In the genomic region with DNA sequence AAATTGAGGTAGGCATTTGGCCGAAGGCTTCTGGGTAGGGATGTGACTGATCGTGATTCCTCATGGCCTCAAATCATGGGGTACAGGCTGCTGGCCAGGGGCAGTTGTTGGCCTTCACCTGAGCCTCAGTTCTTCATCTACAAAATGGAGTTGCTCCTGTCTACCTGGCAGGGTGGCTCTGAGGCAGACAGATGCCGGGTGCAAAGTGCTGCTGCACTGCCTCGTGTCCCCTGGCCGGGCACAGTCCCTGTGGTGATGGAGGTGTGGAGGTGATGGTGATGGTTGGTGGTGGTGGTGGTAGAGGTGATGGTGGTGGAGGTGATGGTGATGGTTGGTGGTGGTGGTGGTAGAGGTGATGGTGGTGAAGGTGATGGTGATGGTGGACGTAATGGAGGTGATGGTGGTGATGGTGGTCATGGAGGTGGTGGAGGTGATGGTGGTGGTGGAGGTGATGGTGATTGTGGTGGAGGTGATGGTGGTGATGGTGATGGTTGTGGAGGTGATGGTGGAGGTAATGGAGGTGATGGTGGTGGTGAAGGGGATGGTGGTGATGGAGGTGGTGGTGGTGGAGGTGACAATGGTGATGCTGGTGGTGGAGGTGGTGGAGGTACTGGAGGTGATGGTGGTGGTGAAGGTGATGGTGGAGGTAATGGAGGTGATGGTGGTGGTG, we compare ENCODE assay signal across 20 cellular contexts. TPM values are rescaled to one million over a fixed set of nuclear protein-coding genes. Genes with fewer than 3 reads are reported as not detected.
DNase-seq lines count a peak whose midpoint lies in the region; ATAC-seq, FAIRE-seq and TF ChIP-seq lines count a peak whose summit lies in the region.
"Had no signal": no experiment of that assay in that cellular context is flagged by ENCODE, and none has a peak within 500 bp of the region (broad histone marks: within the 10 kb centered on the region; RNA-seq: fewer than 3 reads in every experiment).

No MANE protein-coding gene starts in this region.

- H3K27ac ChIP-seq in H1 (ENCODE audit: low read depth, low read length): no peak overlapping the region
- H3K27ac ChIP-seq: BLaER1 treated with 17β-estradiol and CSF1 and Interleukin-3, amounts not matched to agents 10 nM and 100 nM; SK-N-MC; suprapubic skin had no signal

- no peak overlapping the region for H3K14ac ChIP-seq in H1 (ENCODE audit: insufficient read length)

- no peak overlapping the region for H3K4me2 ChIP-seq in H1 (ENCODE audit: insufficient read depth in 1 of 2, low read depth in 2 of 2, low read length in 2 of 2)
- H3K4me2 ChIP-seq: BLaER1 treated with 17β-estradiol and CSF1 and Interleukin-3, amounts not matched to agents 10 nM and 100 nM had no signal

- no peak overlapping the region for H2AFZ ChIP-seq in H1 (ENCODE audit: low read length)

- peak overlapping the region; percentile 83 for H3K27ac Mint-ChIP-seq in activated T-cell treated with anti-CD3 and anti-CD28 coated beads, Interleukin-2, amount 50 U/mL, for 24 hours
- peak overlapping the region; percentile 68 for H3K27ac Mint-ChIP-seq in activated CD8-positive, alpha-beta T cell treated with anti-CD3 and anti-CD28 coated beads, Interleukin-2, amount 10 ng/mL, durations not matched to agents 7 days and 5 days
- H3K27ac Mint-ChIP-seq in stimulated activated effector memory CD8-positive, alpha-beta T cell treated with anti-CD3 and anti-CD28 coated beads, Interleukin-12 subunit alpha, Interleukin-12 subunit beta, amount 100 ng/mL, for 72 hours: peak overlapping the region; percentile 90
- H3K27ac Mint-ChIP-seq: brain had no signal

- H3K9me3 ChIP-seq in H1 (ENCODE audit: insufficient read depth in 2 of 2, low read depth in 1 of 2, low read length in 1 of 2): peaks cover 9% of the 10 kb centered on the region in 2 experiments; a peak in 2 of 4 replicates
- H3K9me3 ChIP-seq: BLaER1 treated with 17β-estradiol and CSF1 and Interleukin-3, amounts not matched to agents 10 nM and 100 nM; suprapubic skin had no signal

- H3K4me3 ChIP-seq in H1 (ENCODE audit: extremely low read depth in 1 of 4, insufficient read depth in 2 of 4, low read depth in 3 of 4, low read length in 4 of 4): no peak overlapping the region
- H3K4me3 ChIP-seq: BLaER1 treated with 17β-estradiol and CSF1 and Interleukin-3, amounts not matched to agents 10 nM and 100 nM; SK-N-MC; suprapubic skin had no signal

- peaks cover 0 to 34% (median 17%) of the 10 kb centered on the region in 4 experiments; a peak in 5 of 8 replicates for H3K36me3 ChIP-seq in H1 (ENCODE audit: control insufficient read depth in 2 of 4, insufficient read depth in 4 of 4, low read length in 3 of 4)

- TF ChIP-seq RAD21 in H1 (IDR thresholded peaks at IDR 0.05 in 1 of 2, conservative IDR thresholded peaks at IDR 0.05 in 1 of 2; ENCODE audit: low read depth in 2 of 2, low read length in 2 of 2): no peak

- POLR2A ChIA-PET in activated CD8-positive, alpha-beta T cell treated with anti-CD3 and anti-CD28 coated beads, Interleukin-2, amount 10 ng/mL, durations not matched to agents 7 days and 5 days (lab: Charles Lee): no interaction called here
- POLR2A ChIA-PET in H1 (lab: Charles Lee; ENCODE audit: partially characterized antibody): no interaction called here

- H4K20me1 ChIP-seq in H1 (replicated peaks in 1 of 2; ENCODE audit: control insufficient read depth in 1 of 2, insufficient read depth in 2 of 2, low read length in 2 of 2): peaks cover 0 to 3% of the 10 kb centered on the region in 2 experiments

- H3K56ac ChIP-seq in H1 (replicated peaks; ENCODE audit: insufficient read length, low read depth, low read length): no peak overlapping the region

- peaks cover 10% of the 10 kb centered on the region; the same call in 1 of the 2 replicates for H3K23me2 ChIP-seq in H1 (ENCODE audit: low read depth, low read length)

- peaks cover 76% of the 10 kb centered on the region for H3K36me3 Mint-ChIP-seq in activated T-cell treated with anti-CD3 and anti-CD28 coated beads, Interleukin-2, amount 50 U/mL, for 24 hours (ENCODE audit: low read depth)
- peaks cover 47% of the 10 kb centered on the region for H3K36me3 Mint-ChIP-seq in activated T-cell treated with anti-CD3 and anti-CD28 coated beads, Interleukin-2, amount 50 U/mL, for 4 hours (ENCODE audit: insufficient read depth)
- H3K36me3 Mint-ChIP-seq in activated CD8-positive, alpha-beta T cell treated with anti-CD3 and anti-CD28 coated beads, Interleukin-2, amount 10 ng/mL, durations not matched to agents 7 days and 5 days (ENCODE audit: low read depth): peaks cover 75% of the 10 kb centered on the region
- peaks cover 31% of the 10 kb centered on the region for H3K36me3 Mint-ChIP-seq in stimulated activated effector memory CD8-positive, alpha-beta T cell treated with anti-CD3 and anti-CD28 coated beads, Interleukin-12 subunit alpha, Interleukin-12 subunit beta, amount 100 ng/mL, for 72 hours

- DNase-seq in activated T-cell treated with anti-CD3 and anti-CD28 coated beads, Interleukin-2, amount 50 U/mL, for 24 hours: no peak
- no peak for DNase-seq in activated T-cell treated with anti-CD3 and anti-CD28 coated beads, Interleukin-2, amount 50 U/mL, for 4 hours
- no peak for DNase-seq in activated CD8-positive, alpha-beta T cell treated with anti-CD3 and anti-CD28 coated beads, Interleukin-2, amount 10 ng/mL, durations not matched to agents 7 days and 5 days
- DNase-seq in H1 (ENCODE audit: low read depth in 1 of 2, low spot score in 2 of 2): no peak
- DNase-seq in stimulated activated effector memory CD8-positive, alpha-beta T cell treated with anti-CD3 and anti-CD28 coated beads, Interleukin-12 subunit alpha, Interleukin-12 subunit beta, amount 100 ng/mL, for 72 hours (ENCODE audit: low spot score in 2 of 2): no peak
- DNase-seq in DMS 273 (lab: John Stamatoyannopoulos, UW; ENCODE audit: unreplicated experiment): no peak
- no peak for DNase-seq in NCI-H2081 (lab: John Stamatoyannopoulos, UW)
- DNase-seq: activated CD4-positive, CD25-positive, alpha-beta regulatory T cell; Calu3; cortex of kidney; midbrain; NCI-H524 treated with DMSO at 0.1 percent for 48 hours; T-helper 9 cell had no signal

- no peak overlapping the region for H2BK5ac ChIP-seq in H1 (ENCODE audit: low read depth, low read length)

- no peak overlapping the region for H2AK5ac ChIP-seq in H1 (ENCODE audit: low read depth, low read length)

- no peaks in the 10 kb centered on the region for H3K9me3 Mint-ChIP-seq in activated T-cell treated with anti-CD3 and anti-CD28 coated beads, Interleukin-2, amount 50 U/mL, for 24 hours
- H3K9me3 Mint-ChIP-seq in activated T-cell treated with anti-CD3 and anti-CD28 coated beads, Interleukin-2, amount 50 U/mL, for 4 hours: no peaks in the 10 kb centered on the region
- no peaks in the 10 kb centered on the region for H3K9me3 Mint-ChIP-seq in activated CD8-positive, alpha-beta T cell treated with anti-CD3 and anti-CD28 coated beads, Interleukin-2, amount 10 ng/mL, durations not matched to agents 7 days and 5 days (ENCODE audit: insufficient read depth)
- H3K9me3 Mint-ChIP-seq in stimulated activated effector memory CD8-positive, alpha-beta T cell treated with anti-CD3 and anti-CD28 coated beads, Interleukin-12 subunit alpha, Interleukin-12 subunit beta, amount 100 ng/mL, for 72 hours: no peaks in the 10 kb centered on the region
- H3K9me3 Mint-ChIP-seq: neural crest cell had no signal

- 95% methylated on average over 5 of the region's 6 CpGs; no CpG with 5 or more reads in 1 of the 2 experiments for WGBS in H1 (ENCODE audit: extremely low coverage in 1 of 2, insufficient coverage in 1 of 2, insufficient read length in 1 of 2, insufficient replicate concordance in 2 of 2, low coverage in 1 of 2, low lambda C conversion rate in 2 of 2, missing lambda C conversion rate in 1 of 2), 2 experiments

- H3K4me1 ChIP-seq in H1 (replicated peaks in 1 of 4; ENCODE audit: control insufficient read depth in 3 of 4, insufficient read depth in 4 of 4, low read length in 3 of 4): no peaks in the 10 kb centered on the region
- H3K4me1 ChIP-seq: BLaER1 treated with 17β-estradiol and CSF1 and Interleukin-3, amounts not matched to agents 10 nM and 100 nM; suprapubic skin had no signal

- no peak overlapping the region for H3K4ac ChIP-seq in H1 (replicated peaks; ENCODE audit: insufficient read length, low read depth, low read length)

- ATAC-seq in activated T-cell treated with anti-CD3 and anti-CD28 coated beads, Interleukin-2, amount 50 U/mL, for 4 hours: no peak
- ATAC-seq in activated CD8-positive, alpha-beta T cell treated with anti-CD3 and anti-CD28 coated beads, Interleukin-2, amount 10 ng/mL, durations not matched to agents 7 days and 5 days: no peak
- no peak for ATAC-seq in stimulated activated effector memory CD8-positive, alpha-beta T cell treated with anti-CD3 and anti-CD28 coated beads, Interleukin-12 subunit alpha, Interleukin-12 subunit beta, amount 100 ng/mL, for 72 hours
- no peak for ATAC-seq in GM21723 (IDR thresholded peaks at IDR 0.05; ENCODE audit: unreplicated experiment)
- ATAC-seq: left lobe of liver had no signal

- no peak overlapping the region for H3K9ac ChIP-seq in H1 (replicated peaks in 1 of 4; ENCODE audit: extremely low read depth in 1 of 4, low read depth in 3 of 4, low read length in 3 of 4)
- H3K9ac ChIP-seq: BLaER1 treated with 17β-estradiol and CSF1 and Interleukin-3, amounts not matched to agents 10 nM and 100 nM had no signal

- FAIRE-seq in H1 (lab: Jason Lieb, UNC): no peak

- H4K91ac ChIP-seq in H1 (replicated peaks; ENCODE audit: insufficient read length, low read length): no peak overlapping the region

- H3K4me3 Mint-ChIP-seq in activated T-cell treated with anti-CD3 and anti-CD28 coated beads, Interleukin-2, amount 50 U/mL, for 24 hours: no peak overlapping the region
- H3K4me3 Mint-ChIP-seq in activated T-cell treated with anti-CD3 and anti-CD28 coated beads, Interleukin-2, amount 50 U/mL, for 4 hours: no peak overlapping the region
- H3K4me3 Mint-ChIP-seq in activated CD8-positive, alpha-beta T cell treated with anti-CD3 and anti-CD28 coated beads, Interleukin-2, amount 10 ng/mL, durations not matched to agents 7 days and 5 days: no peak overlapping the region
- no peak overlapping the region for H3K4me3 Mint-ChIP-seq in stimulated activated effector memory CD8-positive, alpha-beta T cell treated with anti-CD3 and anti-CD28 coated beads, Interleukin-12 subunit alpha, Interleukin-12 subunit beta, amount 100 ng/mL, for 72 hours
- H3K4me3 Mint-ChIP-seq: brain, neural crest cell had no signal

- no peaks in the 10 kb centered on the region for H3K79me2 ChIP-seq in H1 (ENCODE audit: control insufficient read depth in 1 of 2, insufficient read depth in 2 of 2, low read length in 2 of 2)

- H3K23ac ChIP-seq in H1 (ENCODE audit: insufficient read length): no peak overlapping the region

- H3K27me3 ChIP-seq in H1 (replicated peaks in 1 of 4; ENCODE audit: control insufficient read depth in 3 of 4, extremely low read depth in 1 of 4, insufficient read depth in 3 of 4, low read length in 3 of 4): no peaks in the 10 kb centered on the region
- H3K27me3 ChIP-seq: BLaER1 treated with 17β-estradiol and CSF1 and Interleukin-3, amounts not matched to agents 10 nM and 100 nM; suprapubic skin had no signal

- CTCF ChIA-PET in activated CD8-positive, alpha-beta T cell treated with anti-CD3 and anti-CD28 coated beads, Interleukin-2, amount 10 ng/mL, durations not matched to agents 7 days and 5 days (lab: Charles Lee): no interaction called here
- CTCF ChIA-PET in H1 (lab: Charles Lee; ENCODE audit: partially characterized antibody): no interaction called here

- TF ChIP-seq POLR2A in H1 (IDR thresholded peaks at IDR 0.05; ENCODE audit: control extremely low read depth in 1 of 2, low read depth in 2 of 2, low read length in 2 of 2): no peak

- TF ChIP-seq CTCF in H1 (IDR thresholded peaks at IDR 0.05; ENCODE audit: control extremely low read depth in 1 of 3, insufficient read depth in 1 of 3, low read depth in 1 of 3, low read length in 3 of 3): no peak

- no peak overlapping the region for H3K18ac ChIP-seq in H1 (ENCODE audit: extremely low read depth, low read length)

- H3K4me1 Mint-ChIP-seq in activated T-cell treated with anti-CD3 and anti-CD28 coated beads, Interleukin-2, amount 50 U/mL, for 24 hours (ENCODE audit: low read depth): peaks cover 14% of the 10 kb centered on the region
- peaks cover 9% of the 10 kb centered on the region for H3K4me1 Mint-ChIP-seq in activated T-cell treated with anti-CD3 and anti-CD28 coated beads, Interleukin-2, amount 50 U/mL, for 4 hours (ENCODE audit: low read depth)
- peaks cover 7% of the 10 kb centered on the region for H3K4me1 Mint-ChIP-seq in activated CD8-positive, alpha-beta T cell treated with anti-CD3 and anti-CD28 coated beads, Interleukin-2, amount 10 ng/mL, durations not matched to agents 7 days and 5 days (ENCODE audit: low read depth)
- peaks cover 29% of the 10 kb centered on the region for H3K4me1 Mint-ChIP-seq in stimulated activated effector memory CD8-positive, alpha-beta T cell treated with anti-CD3 and anti-CD28 coated beads, Interleukin-12 subunit alpha, Interleukin-12 subunit beta, amount 100 ng/mL, for 72 hours
- H3K4me1 Mint-ChIP-seq: brain, neural crest cell had no signal

- no peaks in the 10 kb centered on the region for H3K79me1 ChIP-seq in H1 (ENCODE audit: low read depth, low read length)

- H2BK20ac ChIP-seq in H1 (ENCODE audit: low read length): no peak overlapping the region

- H4K8ac ChIP-seq in H1 (ENCODE audit: extremely low read depth, insufficient read depth, low read length): no peak overlapping the region

- TF ChIP-seq EP300 in H1 (IDR thresholded peaks at IDR 0.05; ENCODE audit: borderline replicate concordance in 1 of 2, low read depth in 2 of 2, low read length in 2 of 2): no peak

- no peaks in the 10 kb centered on the region for H3K27me3 Mint-ChIP-seq in activated T-cell treated with anti-CD3 and anti-CD28 coated beads, Interleukin-2, amount 50 U/mL, for 24 hours
- no peaks in the 10 kb centered on the region for H3K27me3 Mint-ChIP-seq in activated T-cell treated with anti-CD3 and anti-CD28 coated beads, Interleukin-2, amount 50 U/mL, for 4 hours (ENCODE audit: low read depth)
- no peaks in the 10 kb centered on the region for H3K27me3 Mint-ChIP-seq in activated CD8-positive, alpha-beta T cell treated with anti-CD3 and anti-CD28 coated beads, Interleukin-2, amount 10 ng/mL, durations not matched to agents 7 days and 5 days (ENCODE audit: low read depth)
- H3K27me3 Mint-ChIP-seq: brain had no signal

- H2BK15ac ChIP-seq in H1 (ENCODE audit: low read length): 0 out of 2 replicates have a peak overlapping the region, but pooled peaks have one; percentile 23

- H2BK120ac ChIP-seq in H1 (replicated peaks; ENCODE audit: low read depth, low read length): no peak overlapping the region

- H4K5ac ChIP-seq in H1 (ENCODE audit: insufficient read length, low read depth, low read length): no peak overlapping the region

- no peak overlapping the region for H2BK12ac ChIP-seq in H1 (ENCODE audit: low read depth, low read length)

RNA-seq across cellular contexts. Expression of a gene that starts 52.6 kb away (rescaled TPM):
- total RNA-seq in activated T-cell treated with anti-CD3 and anti-CD28 coated beads, Interleukin-2, amount 50 U/mL, for 4 hours: 100 to 1,000 TPM; 205 to 289 (median 262) TPM
- total RNA-seq in activated CD8-positive, alpha-beta T cell treated with anti-CD3 and anti-CD28 coated beads, Interleukin-2, amount 10 ng/mL, durations not matched to agents 7 days and 5 days: 100 to 1,000 TPM; 438 to 455 TPM
- total RNA-seq in H1 (2021; fragmentation: NEBNext Ultra II Directional; extraction: Animal tissue kit (Norgen Biotek cat#: 25700)): 62.1 and 62.8 TPM in 2 replicates
- polyA plus RNA-seq in H1 (2011; rRNA removed): 30.4 and 33.8 TPM in 2 replicates
- polyA plus RNA-seq in H1 (2011; cell fraction: cytosol; rRNA removed): 29.3 TPM
- polyA plus RNA-seq in H1 (2011; cell fraction: nucleus; rRNA removed): 278 TPM
- polyA plus RNA-seq in H1 (2012, experiment 1 of 2): 41.4 to 55.4 TPM (median 46.9 TPM) in 4 replicates
- 4.1 TPM for polyA plus RNA-seq in H1 (2012, experiment 2 of 2)
- 26.5 TPM for polyA plus RNA-seq in H1 (2013, experiment 1 of 2)
- polyA plus RNA-seq in H1 (2013, experiment 2 of 2): 21.3 TPM
- 118 and 169 TPM in 2 replicates for polyA minus RNA-seq in H1 (2011; rRNA and poly(A)+ RNA removed)
- 76.0 TPM for polyA minus RNA-seq in H1 (2011; cell fraction: cytosol; rRNA and poly(A)+ RNA removed)
- polyA minus RNA-seq in H1 (2011; cell fraction: nucleus; rRNA and poly(A)+ RNA removed): 166 TPM
